In the genomic region with DNA sequence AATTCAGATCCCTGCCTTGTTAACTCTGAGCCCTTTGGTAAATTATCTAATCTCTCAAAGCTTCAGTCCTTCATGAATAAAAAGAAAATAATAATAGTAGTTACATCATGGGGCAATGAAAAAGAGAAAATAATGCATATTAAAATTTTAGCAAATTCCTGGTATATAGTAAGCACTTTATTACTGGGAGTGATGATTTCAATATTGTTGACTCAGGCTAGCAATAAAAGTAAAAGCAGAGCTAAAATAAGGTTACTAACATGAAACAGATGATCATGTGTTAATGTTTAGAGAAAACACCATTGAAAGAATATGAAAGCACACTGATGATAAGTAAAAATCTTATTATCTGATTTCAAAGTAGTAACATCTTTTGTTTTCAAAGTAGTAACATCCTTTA, we compare ENCODE assay signal across 1 cellular context.
TF ChIP-seq lines count a peak whose summit lies in the region.

No MANE protein-coding gene starts in this region.

TF ChIP-seq in SK-N-SH treated with all-trans-retinoic acid at 6 μM for 48 hours, 23 proteins besides CTCF, POLR2A, EP300 and RAD21 (continued from another document):
- TF ChIP-seq, protein P1, sequence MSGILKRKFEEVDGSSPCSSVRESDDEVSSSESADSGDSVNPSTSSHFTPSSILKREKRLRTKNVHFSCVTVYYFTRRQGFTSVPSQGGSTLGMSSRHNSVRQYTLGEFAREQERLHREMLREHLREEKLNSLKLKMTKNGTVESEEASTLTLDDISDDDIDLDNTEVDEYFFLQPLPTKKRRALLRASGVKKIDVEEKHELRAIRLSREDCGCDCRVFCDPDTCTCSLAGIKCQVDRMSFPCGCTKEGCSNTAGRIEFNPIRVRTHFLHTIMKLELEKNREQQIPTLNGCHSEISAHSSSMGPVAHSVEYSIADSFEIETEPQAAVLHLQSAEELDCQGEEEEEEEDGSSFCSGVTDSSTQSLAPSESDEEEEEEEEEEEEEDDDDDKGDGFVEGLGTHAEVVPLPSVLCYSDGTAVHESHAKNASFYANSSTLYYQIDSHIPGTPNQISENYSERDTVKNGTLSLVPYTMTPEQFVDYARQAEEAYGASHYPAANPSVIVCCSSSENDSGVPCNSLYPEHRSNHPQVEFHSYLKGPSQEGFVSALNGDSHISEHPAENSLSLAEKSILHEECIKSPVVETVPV (CRISPR knock-in tag; IDR thresholded peaks at IDR 0.05): no peak
